Comparison of ENCODE assay signal across 19 cellular contexts in the genomic region with DNA sequence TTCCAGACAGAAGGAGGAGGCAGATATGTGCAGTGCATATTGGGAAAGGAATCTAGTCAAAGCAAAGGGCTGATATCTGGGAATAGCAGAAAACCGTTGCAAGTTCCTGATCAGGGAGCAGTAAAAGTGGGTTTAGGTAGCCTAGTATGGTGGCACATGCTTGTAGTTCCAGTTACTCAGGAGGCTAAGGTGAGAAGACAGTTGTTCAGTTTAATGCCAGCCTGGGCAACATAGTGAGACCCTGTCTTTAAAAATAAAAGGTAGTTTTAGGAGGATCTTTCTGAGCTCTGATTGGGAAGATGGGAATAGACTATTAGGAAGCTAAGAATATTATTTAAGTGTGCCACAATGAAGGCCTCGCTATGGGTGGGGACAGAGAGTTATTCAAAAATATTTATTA. TPM values are rescaled to one million over a fixed set of nuclear protein-coding genes. Genes with fewer than 3 reads are reported as not detected.
DNase-seq lines count a peak whose midpoint lies in the region; ATAC-seq and TF ChIP-seq lines count a peak whose summit lies in the region.
"Had no signal": no experiment of that assay in that cellular context is flagged by ENCODE, and none has a peak within 500 bp of the region (broad histone marks: within the 10 kb centered on the region; RNA-seq: fewer than 3 reads in every experiment).

No MANE protein-coding gene starts in this region.

- ATAC-seq in GM23338 = no peak
- ATAC-seq in WTC11 = no peak
- ATAC-seq in aorta (ENCODE audit: low FRiP score) = no peak
- ATAC-seq: HCT116 had no signal

- POLR2A ChIA-PET in WTC11 (lab: Charles Lee) = no interaction called here

- H3K27me3 ChIP-seq in GM23338 (ENCODE audit: insufficient read depth) = no peaks in the 10 kb centered on the region
- no peaks in the 10 kb centered on the region for H3K27me3 ChIP-seq in iPS-20b (ENCODE audit: insufficient read depth, low read length)
- no peaks in the 10 kb centered on the region; the same call in 1 of the 2 replicates for H3K27me3 ChIP-seq in SJCRH30
- H3K27me3 ChIP-seq in aorta (ENCODE audit: control insufficient read depth in 1 of 2, insufficient read depth in 2 of 2, low read length in 1 of 2) = no peaks in the 10 kb centered on the region
- H3K27me3 ChIP-seq: BLaER1 had no signal

- H3K36me3 ChIP-seq in GM23338 (ENCODE audit: insufficient read depth) = no peaks in the 10 kb centered on the region
- no peaks in the 10 kb centered on the region for H3K36me3 ChIP-seq in iPS-20b (ENCODE audit: insufficient read depth, low read depth, low read length)
- no peaks in the 10 kb centered on the region for H3K36me3 ChIP-seq in SJCRH30
- H3K36me3 ChIP-seq in aorta (ENCODE audit: control insufficient read depth in 1 of 2, insufficient read depth in 2 of 2, low read length in 1 of 2) = no peaks in the 10 kb centered on the region
- H3K36me3 ChIP-seq: BLaER1 had no signal

- H3K4me3 ChIP-seq in GM23338 = peak overlapping the region; percentile 29
- peak overlapping the region; percentile 47; the same call in 1 of the 2 replicates for H3K4me3 ChIP-seq in iPS-20b (ENCODE audit: low read length)
- no peak overlapping the region for H3K4me3 ChIP-seq in SJCRH30
- no peak overlapping the region for H3K4me3 ChIP-seq in aorta (ENCODE audit: low read length in 2 of 2)
- H3K4me3 ChIP-seq: BLaER1 had no signal

- H3K4me3 Mint-ChIP-seq in GM23338 (peak overlapping the region; percentile 60), WTC11 (peak overlapping the region; percentile 60)
- H3K4me3 Mint-ChIP-seq: CD14-positive monocyte; CD4-positive, alpha-beta memory T cell; HFFc6 had no signal

- 0 out of 2 replicates have a peak, but pooled peaks cover 6% of the 10 kb centered on the region for H3K79me2 ChIP-seq in GM23338 (replicated peaks; ENCODE audit: insufficient read depth)

- H3F3A ChIP-seq in GM23338 (replicated peaks; ENCODE audit: low read depth) = 0 out of 2 replicates have a peak, but pooled peaks cover 4% of the 10 kb centered on the region

- CTCF ChIA-PET in WTC11 (lab: Charles Lee) = interaction anchor here (1.3 kb wide), 1 partner anchor 59 kb away, joined by 4 read pairs; no protein-coding TSS in a partner anchor

- H3K9me3 Mint-ChIP-seq in GM23338 (no peaks in the 10 kb centered on the region; the same call in 2 of the 3 replicates), WTC11 (no peaks in the 10 kb centered on the region)
- H3K9me3 Mint-ChIP-seq: CD14-positive monocyte, HFFc6 had no signal

- no peak overlapping the region for H2AFZ ChIP-seq in GM23338

- no peaks in the 10 kb centered on the region for H3K36me3 Mint-ChIP-seq in GM23338 (ENCODE audit: low read depth)
- H3K36me3 Mint-ChIP-seq in WTC11 = no peaks in the 10 kb centered on the region
- H3K36me3 Mint-ChIP-seq: CD14-positive monocyte; CD4-positive, alpha-beta memory T cell had no signal

- H3K9ac ChIP-seq in iPS-20b (ENCODE audit: low read depth, low read length) = no peak overlapping the region; the same call in 1 of the 2 replicates
- H3K9ac ChIP-seq: BLaER1 had no signal

- H3K27ac ChIP-seq in GM23338 (ENCODE audit: low read depth) (peak overlapping the region; percentile 33), iPS-20b (ENCODE audit: low read length) (no peak overlapping the region), SJCRH30 (no peak overlapping the region), aorta (ENCODE audit: low read depth in 1 of 2, low read length in 2 of 2) (no peak overlapping the region)
- H3K27ac ChIP-seq: BLaER1 had no signal

- peaks cover 34% of the 10 kb centered on the region for H3K4me1 ChIP-seq in GM23338 (ENCODE audit: insufficient read depth)
- H3K4me1 ChIP-seq in iPS-20b (ENCODE audit: insufficient read depth, low read length) = peaks cover 18% of the 10 kb centered on the region; the same call in 1 of the 2 replicates
- no peaks in the 10 kb centered on the region for H3K4me1 ChIP-seq in SJCRH30
- no peaks in the 10 kb centered on the region for H3K4me1 ChIP-seq in aorta (ENCODE audit: control insufficient read depth in 1 of 2, insufficient read depth in 2 of 2, low read length in 2 of 2)

- H3K9me3 ChIP-seq in iPS-20b (ENCODE audit: insufficient read depth, low read depth, low read length) (no peaks in the 10 kb centered on the region), SJCRH30 (replicated peaks) (no peaks in the 10 kb centered on the region), aorta (ENCODE audit: control insufficient read depth, low read length) (peaks cover 2% of the 10 kb centered on the region)
- H3K9me3 ChIP-seq: BLaER1 had no signal

- no peak overlapping the region for H3K27ac Mint-ChIP-seq in GM23338
- H3K27ac Mint-ChIP-seq in WTC11 = peak overlapping the region; percentile 12
- H3K27ac Mint-ChIP-seq: CD14-positive monocyte; CD4-positive, alpha-beta memory T cell; HFFc6 had no signal

- WGBS in aorta, 2 donors = 75 to 77% methylated on average over 2 of the region's 2 CpGs

- H4K20me1 ChIP-seq in GM23338 (replicated peaks; ENCODE audit: insufficient read depth) = no peaks in the 10 kb centered on the region
- H4K20me1 ChIP-seq: BLaER1 had no signal

- H3K4me2 ChIP-seq in GM23338 = peak overlapping the region; percentile 55

- H3K4me1 Mint-ChIP-seq in GM23338 (peaks cover 32% of the 10 kb centered on the region), WTC11 (peaks cover 40% of the 10 kb centered on the region)
- H3K4me1 Mint-ChIP-seq: CD14-positive monocyte; CD4-positive, alpha-beta memory T cell had no signal

- intact Hi-C loops in aorta (cut with DNase I) = no loop called here

- TF ChIP-seq CTCF in GM23338 (conservative IDR thresholded peaks at IDR 0.05; ENCODE audit: low read depth in 2 of 2) = no peak
- no peak for TF ChIP-seq CTCF in WTC11 (IDR thresholded peaks at IDR 0.05)

- H3K9me2 ChIP-seq in GM23338 (ENCODE audit: insufficient read depth) = no peaks in the 10 kb centered on the region

- H3K27me3 Mint-ChIP-seq in GM23338 (ENCODE audit: insufficient read depth, low read depth, poor library complexity) = peaks cover 4% of the 10 kb centered on the region
- H3K27me3 Mint-ChIP-seq in WTC11 (ENCODE audit: low read depth) = no peaks in the 10 kb centered on the region
- H3K27me3 Mint-ChIP-seq: CD4-positive, alpha-beta memory T cell had no signal

- DNase-seq in GM23338 (ENCODE audit: low spot score) (no peak), WTC11 (ENCODE audit: low spot score) (no peak), SJCRH30 (no peak), cerebellar nuclear complex (lab: John Stamatoyannopoulos, UW) (no peak), pons (ENCODE audit: low spot score) (no peak), aorta (no peak)
- DNase-seq: 8988T; CD4-positive, alpha-beta memory T cell; DMS153; DMS79; GF-D8; HFFc6 had no signal

TF ChIP-seq in GM23338, 12 proteins besides CTCF, POLR2A, EP300 and RAD21 (continues in another document):
- TF ChIP-seq ZNF331 (CRISPR knock-in tag; IDR thresholded peaks at IDR 0.05; ENCODE audit: low read depth) = no peak
- no peak for TF ChIP-seq JUNB (IDR thresholded peaks at IDR 0.05; ENCODE audit: unreplicated experiment)
- TF ChIP-seq ETS1 (IDR thresholded peaks at IDR 0.05) = no peak
- TF ChIP-seq POLR2AphosphoS5 (IDR thresholded peaks at IDR 0.05; ENCODE audit: low read depth) = no peak
- no peak for TF ChIP-seq ZNF114 (CRISPR knock-in tag; IDR thresholded peaks at IDR 0.05)

TF ChIP-seq in WTC11, 78 proteins besides CTCF, POLR2A, EP300 and RAD21:
- TF ChIP-seq GTF2I (CRISPR knock-in tag; conservative IDR thresholded peaks at IDR 0.05) (0 out of 2 replicates have a peak, but pooled peaks have one; percentile 47), ZNF263 (CRISPR knock-in tag; IDR thresholded peaks at IDR 0.05; ENCODE audit: low read depth) (no peak), SMAD4 (CRISPR knock-in tag; IDR thresholded peaks at IDR 0.05) (no peak), HMGA2 (CRISPR knock-in tag; IDR thresholded peaks at IDR 0.05) (no peak), NR2C2 (CRISPR knock-in tag; IDR thresholded peaks at IDR 0.05) (no peak), ZNF396 (CRISPR knock-in tag; IDR thresholded peaks at IDR 0.05; ENCODE audit: borderline replicate concordance) (no peak), RELA (CRISPR knock-in tag; IDR thresholded peaks at IDR 0.05; ENCODE audit: borderline replicate concordance) (no peak), ZNF121 (CRISPR knock-in tag; IDR thresholded peaks at IDR 0.05) (peak; percentile 94)

RNA-seq across cellular contexts. Expression of gene CCDC172, which starts 1.7 kb away (rescaled TPM):
- 3.8 and 4.6 TPM in 2 replicates for total RNA-seq in GM23338 (2014; rRNA removed; shearing (Covaris generic))
- polyA plus RNA-seq in GM23338 (2016; fragmentation: Nextera tagmentation; extraction: Ambion mirVana) (17.6 and 20.6 TPM in 2 replicates), aorta (not detected)
- total RNA-seq in WTC11 (2021) (1.8 to 3.0 TPM (median 2.0 TPM) in 3 replicates), aorta (not detected)
- not detected in 2 replicates for total RNA-seq in SJCRH30 (2014; rRNA removed; shearing (Covaris generic))
- total RNA-seq: A673; CD4-positive, alpha-beta memory T cell; Daoy; HFFc6 had no signal
- polyA plus RNA-seq: AG04450; CD14-positive monocyte; CD4-positive, alpha-beta memory T cell had no signal

RNA-seq across cellular contexts. Expression of gene GFRA1, which starts 53.0 kb away (rescaled TPM):
- total RNA-seq in GM23338 (2014; rRNA removed; shearing (Covaris generic)) = 2.5 and 2.8 TPM in 2 replicates
- polyA plus RNA-seq in GM23338 (2016; fragmentation: Nextera tagmentation; extraction: Ambion mirVana) = 1.2 and 1.4 TPM in 2 replicates
- total RNA-seq in WTC11 (2021) = 4.4 to 6.1 TPM (median 5.1 TPM) in 3 replicates
- 24.3 and 26.5 TPM in 2 replicates for total RNA-seq in SJCRH30 (2014; rRNA removed; shearing (Covaris generic))
- 10 to 100 TPM; 10.3 to 27.1 TPM for total RNA-seq in aorta
- polyA plus RNA-seq in aorta = under 1 TPM; under 0.01 to 0.15 TPM
- total RNA-seq: A673; CD4-positive, alpha-beta memory T cell had no signal
- polyA plus RNA-seq: CD14-positive monocyte; CD4-positive, alpha-beta memory T cell had no signal

Comparison
In these comparisons a context has a peak if more than half of its experiments do, and no peak if none do; other contexts are left out.
1. H3K4me3 ChIP-seq: peak in GM23338 (single experiment) and iPS-20b (single experiment); none in SJCRH30 (single experiment) and aorta (0 of 2).